ENCODE assay signal across 20 cellular contexts in genomic region chr5:68379275-68380026, GRCh38.
DNase-seq lines count a peak whose midpoint lies in the region; ATAC-seq and TF ChIP-seq lines count a peak whose summit lies in the region.
"Had no signal": no experiment of that assay in that cellular context is flagged by ENCODE, and none has a peak within 500 bp of the region (broad histone marks: within the 10 kb centered on the region; RNA-seq: fewer than 3 reads in every experiment).

No MANE protein-coding gene starts in this region.

- H3K36me3 Mint-ChIP-seq in activated T-helper 1 cell treated with anti-CD3 and anti-CD28 coated beads, Interleukin-12 subunit alpha, Interleukin-12 subunit beta, Interleukin-2, Interleukin-4 antibody, amounts not matched to agents 30 ng/mL and 10 ng/mL and 1 ng/mL, durations not matched to agents 14 hours and 24 hours and 36 hours (ENCODE audit: low read depth): peaks cover 7% of the 10 kb centered on the region
- H3K36me3 Mint-ChIP-seq in CD14-positive monocyte: peaks cover 0 to 6% of the 10 kb centered on the region in 2 donors
- no peaks in the 10 kb centered on the region for H3K36me3 Mint-ChIP-seq in progenitor cell of endocrine pancreas (ENCODE audit: insufficient read depth)

- peak overlapping the region; percentile 62 for H3K27ac Mint-ChIP-seq in activated T-helper 1 cell treated with anti-CD3 and anti-CD28 coated beads, Interleukin-12 subunit alpha, Interleukin-12 subunit beta, Interleukin-2, Interleukin-4 antibody, amounts not matched to agents 30 ng/mL and 10 ng/mL and 1 ng/mL, durations not matched to agents 14 hours and 24 hours and 36 hours
- no peak overlapping the region for H3K27ac Mint-ChIP-seq in CD14-positive monocyte
- no peak overlapping the region for H3K27ac Mint-ChIP-seq in progenitor cell of endocrine pancreas
- H3K27ac Mint-ChIP-seq: activated naive CD4-positive, alpha-beta T cell treated with anti-CD3 and anti-CD28 coated beads, Interleukin-2, amount 10 ng/mL, durations not matched to agents 7 days and 5 days had no signal

- no peaks in the 10 kb centered on the region for H3K36me3 ChIP-seq in gastroesophageal sphincter
- H3K36me3 ChIP-seq: neutrophil had no signal

- TF ChIP-seq EP300 in gastroesophageal sphincter (IDR thresholded peaks at IDR 0.05): no peak

- no peaks in the 10 kb centered on the region for H3K27me3 Mint-ChIP-seq in activated T-helper 1 cell treated with anti-CD3 and anti-CD28 coated beads, Interleukin-12 subunit alpha, Interleukin-12 subunit beta, Interleukin-2, Interleukin-4 antibody, amounts not matched to agents 30 ng/mL and 10 ng/mL and 1 ng/mL, durations not matched to agents 14 hours and 24 hours and 36 hours (ENCODE audit: insufficient read depth)
- H3K27me3 Mint-ChIP-seq in CD14-positive monocyte (ENCODE audit: low read depth in 3 of 3) (peaks cover 0 to 2% (median 0%) of the 10 kb centered on the region in 3 donors), progenitor cell of endocrine pancreas (peaks cover 6% of the 10 kb centered on the region)

- no peaks in the 10 kb centered on the region for H3K9me3 ChIP-seq in gastroesophageal sphincter
- H3K9me3 ChIP-seq: body of pancreas, neutrophil had no signal

- H3K27ac ChIP-seq in gastroesophageal sphincter: no peak overlapping the region
- H3K27ac ChIP-seq: body of pancreas, neutrophil, PC-9 had no signal

- no peak overlapping the region for H3K4me3 ChIP-seq in gastroesophageal sphincter
- H3K4me3 ChIP-seq: body of pancreas, PC-9 had no signal

- DNase-seq in GM04504 (ENCODE audit: low read depth): peak; percentile 34
- DNase-seq in activated T-helper 1 cell treated with anti-CD3 and anti-CD28 coated beads, Interleukin-12 subunit alpha, Interleukin-12 subunit beta, Interleukin-2, Interleukin-4 antibody, amounts not matched to agents 30 ng/mL and 10 ng/mL and 1 ng/mL, durations not matched to agents 14 hours and 24 hours and 36 hours (ENCODE audit: low spot score): no peak
- DNase-seq in sciatic nerve (ENCODE audit: low spot score): no peak
- no peak for DNase-seq in foreskin melanocyte
- no peak for DNase-seq in CD14-positive monocyte (ENCODE audit: low spot score)
- DNase-seq in HCEC 1CT: no peak
- no peak for DNase-seq in progenitor cell of endocrine pancreas (ENCODE audit: low spot score, unreplicated experiment)
- DNase-seq: activated naive CD4-positive, alpha-beta T cell treated with anti-CD3 and anti-CD28 coated beads, Interleukin-2, amount 10 ng/mL, durations not matched to agents 7 days and 5 days; activated T-cell treated with anti-CD3 and anti-CD28 coated beads, Interleukin-2, amount 50 U/mL, for 1 hour; body of pancreas; cortex of kidney; NCI-H1417 treated with DMSO at 0.1 percent for 48 hours; PC-9; SIG-M5; stimulated activated naive CD4-positive, alpha-beta T cell; T-helper 1 cell; trophoblast cell had no signal

- H3K9me3 Mint-ChIP-seq in activated T-helper 1 cell treated with anti-CD3 and anti-CD28 coated beads, Interleukin-12 subunit alpha, Interleukin-12 subunit beta, Interleukin-2, Interleukin-4 antibody, amounts not matched to agents 30 ng/mL and 10 ng/mL and 1 ng/mL, durations not matched to agents 14 hours and 24 hours and 36 hours: peaks cover 8% of the 10 kb centered on the region
- H3K9me3 Mint-ChIP-seq in CD14-positive monocyte: peaks cover 0 to 6% (median 3%) of the 10 kb centered on the region in 7 donors
- no peaks in the 10 kb centered on the region for H3K9me3 Mint-ChIP-seq in progenitor cell of endocrine pancreas (ENCODE audit: low read depth)
- H3K9me3 Mint-ChIP-seq: activated naive CD4-positive, alpha-beta T cell treated with anti-CD3 and anti-CD28 coated beads, Interleukin-2, amount 10 ng/mL, durations not matched to agents 7 days and 5 days had no signal

- no peak for TF ChIP-seq POLR2A in gastroesophageal sphincter (IDR thresholded peaks at IDR 0.05)

- TF ChIP-seq CTCF in gastroesophageal sphincter (IDR thresholded peaks at IDR 0.05) (no peak), CD14-positive monocyte (IDR thresholded peaks at IDR 0.05) (no peak), progenitor cell of endocrine pancreas (IDR thresholded peaks at IDR 0.05; ENCODE audit: unreplicated experiment) (no peak)

- 42 to 77% methylated on average over 3 of the region's 3 CpGs for WGBS in gastroesophageal sphincter (ENCODE audit: low coverage in 1 of 2), 2 donors

- intact Hi-C loops in activated T-helper 1 cell treated with anti-CD3 and anti-CD28 coated beads, Interleukin-12 subunit alpha, Interleukin-12 subunit beta, Interleukin-2, Interleukin-4 antibody, amounts not matched to agents 30 ng/mL and 10 ng/mL and 1 ng/mL, durations not matched to agents 14 hours and 24 hours and 36 hours (cut with micrococcal nuclease): loop anchor here (5.0 kb wide), 1 partner anchor 92 kb away; no protein-coding TSS in a partner anchor
- intact Hi-C loops in sciatic nerve (cut with DNase I): no loop called here
- intact Hi-C loops in CD14-positive monocyte (cut with micrococcal nuclease): no loop called here

- no peak overlapping the region for H3K4me3 Mint-ChIP-seq in activated T-helper 1 cell treated with anti-CD3 and anti-CD28 coated beads, Interleukin-12 subunit alpha, Interleukin-12 subunit beta, Interleukin-2, Interleukin-4 antibody, amounts not matched to agents 30 ng/mL and 10 ng/mL and 1 ng/mL, durations not matched to agents 14 hours and 24 hours and 36 hours
- H3K4me3 Mint-ChIP-seq in CD14-positive monocyte (no peak overlapping the region), progenitor cell of endocrine pancreas (ENCODE audit: low read depth) (no peak overlapping the region)
- H3K4me3 Mint-ChIP-seq: activated naive CD4-positive, alpha-beta T cell treated with anti-CD3 and anti-CD28 coated beads, Interleukin-2, amount 10 ng/mL, durations not matched to agents 7 days and 5 days had no signal

- no peaks in the 10 kb centered on the region for H3K27me3 ChIP-seq in gastroesophageal sphincter
- H3K27me3 ChIP-seq: body of pancreas, neutrophil had no signal

- peaks cover 69% of the 10 kb centered on the region for H3K4me1 Mint-ChIP-seq in activated T-helper 1 cell treated with anti-CD3 and anti-CD28 coated beads, Interleukin-12 subunit alpha, Interleukin-12 subunit beta, Interleukin-2, Interleukin-4 antibody, amounts not matched to agents 30 ng/mL and 10 ng/mL and 1 ng/mL, durations not matched to agents 14 hours and 24 hours and 36 hours (ENCODE audit: low read depth)
- H3K4me1 Mint-ChIP-seq in CD14-positive monocyte (peaks cover 42% of the 10 kb centered on the region), progenitor cell of endocrine pancreas (ENCODE audit: low read depth) (peaks cover 9% of the 10 kb centered on the region)

- ATAC-seq in gastroesophageal sphincter: peak; percentile 66
- peak; percentile 67 for ATAC-seq in sciatic nerve
- ATAC-seq: body of pancreas, left lobe of liver had no signal

- no peaks in the 10 kb centered on the region for H3K4me1 ChIP-seq in gastroesophageal sphincter
